8 cellular contexts compared by ENCODE assay signal in genomic region chr15:72473670-72474465, GRCh38. TPM values are rescaled to one million over a fixed set of nuclear protein-coding genes. Genes with fewer than 3 reads are reported as not detected.
DNase-seq lines count a peak whose midpoint lies in the region; ATAC-seq and TF ChIP-seq lines count a peak whose summit lies in the region.

Gene ARIH1 (plus strand): TSS chr15:72474330. CDS start chr15:72474640, 310 bp downstream.

- peak within 1 kb of the TSS; percentile 97 for H3K9ac ChIP-seq in OCI-LY3 (ENCODE audit: low read length)

- ATAC-seq in GM21515 (IDR thresholded peaks at IDR 0.05; ENCODE audit: unreplicated experiment): peak; percentile 82

- peaks cover 23% of the 10 kb centered on the region for H3K4me1 ChIP-seq in OCI-LY3 (ENCODE audit: low read length)

- peak within 1 kb of the TSS; percentile 71 for H2AFZ ChIP-seq in OCI-LY3 (ENCODE audit: low read depth, low read length)

- DNase-seq in DMS114 treated with DMSO at 0.1 percent for 48 hours (lab: John Stamatoyannopoulos, UW; ENCODE audit: unreplicated experiment) (peak; percentile 90), HuH-7.5 (ENCODE audit: low spot score) (peak; percentile 82), activated T-cell treated with anti-CD3 and anti-CD28 coated beads for 4 hours (peak; percentile 96), epithelial cell of prostate (ENCODE audit: low read depth, low spot score) (peak; percentile 83), mucosa of gallbladder (ENCODE audit: low spot score) (peak; percentile 97)
- DNase-seq in stimulated activated CD8-positive, alpha-beta memory T cell treated with anti-CD3 and anti-CD28 coated beads, Interleukin-4, amount 100 ng/mL, for 4 hours (ENCODE audit: low read depth in 2 of 2, low spot score in 1 of 2): peak; percentile 90

- no peaks in the 10 kb centered on the region for H3K27me3 ChIP-seq in OCI-LY3 (ENCODE audit: low read depth, low read length)

- TF ChIP-seq CTCF in OCI-LY3 (IDR thresholded peaks at IDR 0.05; ENCODE audit: low read depth, low read length): peak; percentile 38

- H3K79me2 ChIP-seq in OCI-LY3 (ENCODE audit: low read length): peaks cover 58% of the 10 kb centered on the region

- peaks cover 35% of the 10 kb centered on the region for H4K20me1 ChIP-seq in OCI-LY3 (ENCODE audit: insufficient read depth, low read length)

- peak within 1 kb of the TSS; percentile 91 for H3K4me2 ChIP-seq in OCI-LY3 (ENCODE audit: low read length)

- H3K9me3 ChIP-seq in OCI-LY3 (ENCODE audit: insufficient read depth, low read length): no peaks in the 10 kb centered on the region

- peak within 1 kb of the TSS; percentile 84 for H3K4me3 ChIP-seq in OCI-LY3 (ENCODE audit: low read length)

- peaks cover 29% of the 10 kb centered on the region for H3K36me3 ChIP-seq in OCI-LY3 (replicated peaks; ENCODE audit: low read depth, low read length)

- H3K27ac ChIP-seq in OCI-LY3 (ENCODE audit: low read length) (peak within 1 kb of the TSS; percentile 80), epithelial cell of prostate (peak within 1 kb of the TSS; percentile 96)

RNA-seq across cellular contexts. Expression of gene ARIH1, which starts in this region (rescaled TPM):
- 157 TPM for total RNA-seq in mucosa of gallbladder

Comparison
In these comparisons a context has a peak if more than half of its experiments do, and no peak if none do; other contexts are left out.
1. Peak in every context shown above with its lines: DNase-seq, ATAC-seq, H3K4me3 ChIP-seq and H3K27ac ChIP-seq.